In the genomic region with DNA sequence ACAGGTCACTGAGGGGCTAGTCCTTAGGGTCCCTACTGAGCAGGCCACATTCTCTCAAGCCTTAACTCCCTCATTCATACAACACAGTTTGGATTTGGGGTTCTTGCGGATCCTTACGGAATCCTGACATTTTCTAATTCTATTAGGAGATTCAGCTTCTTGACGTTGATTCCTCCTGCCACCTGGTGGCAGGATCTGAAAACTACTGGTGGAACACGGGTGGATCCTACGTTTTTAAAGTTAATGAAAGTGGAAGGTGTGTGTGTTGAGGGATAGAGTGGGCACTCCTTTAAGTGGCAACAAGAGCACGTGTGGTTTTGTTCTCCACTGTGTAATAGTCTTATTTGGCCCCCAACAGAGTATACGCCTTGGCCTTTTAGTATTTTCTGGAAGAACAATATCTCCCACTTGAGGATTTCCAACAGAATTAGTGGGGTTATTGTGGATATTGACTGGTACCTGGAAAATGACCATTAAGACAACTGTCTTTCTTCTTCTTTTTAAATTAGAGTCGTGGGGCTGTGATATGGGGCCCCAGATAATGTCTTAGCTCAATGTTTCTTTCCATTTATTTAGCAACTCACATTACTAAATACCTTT, we compare ENCODE assay signal across 8 cellular contexts. TPM values are rescaled to one million over a fixed set of nuclear protein-coding genes. Genes with fewer than 3 reads are reported as not detected.
A peak's percentile ranks its signal among the peaks of the same experiment; 100 is the strongest.
DNase-seq lines count a peak whose midpoint lies in the region; TF ChIP-seq lines count a peak whose summit lies in the region.

No MANE protein-coding gene starts in this region.

- H3K9me3 ChIP-seq in Peyer's patch (no peaks in the 10 kb centered on the region), parathyroid adenoma (ENCODE audit: control insufficient read depth, low read length) (no peaks in the 10 kb centered on the region)

- H3K4me3 ChIP-seq in Peyer's patch, result no peak overlapping the region
- no peak overlapping the region for H3K4me3 ChIP-seq in parathyroid adenoma (ENCODE audit: low read depth, low read length)

- no peak overlapping the region for H3K9ac ChIP-seq in parathyroid adenoma

- no peaks in the 10 kb centered on the region for H3K36me3 ChIP-seq in Peyer's patch
- H3K36me3 ChIP-seq in parathyroid adenoma (ENCODE audit: control insufficient read depth, insufficient read depth, low read length), result no peaks in the 10 kb centered on the region

- H2AFZ ChIP-seq in parathyroid adenoma, result peak overlapping the region; percentile 68

- H3K27me3 ChIP-seq in Peyer's patch (no peaks in the 10 kb centered on the region), parathyroid adenoma (ENCODE audit: control insufficient read depth, insufficient read depth, low read length) (no peaks in the 10 kb centered on the region)

- no peak for TF ChIP-seq POLR2A in Peyer's patch (IDR thresholded peaks at IDR 0.05)

- H3K79me2 ChIP-seq in parathyroid adenoma, result no peaks in the 10 kb centered on the region

- TF ChIP-seq CTCF in Peyer's patch (IDR thresholded peaks at IDR 0.05), result peak; percentile 67 to 85 (median 80)
- peak; percentile 61 for TF ChIP-seq CTCF in parathyroid adenoma (IDR thresholded peaks at IDR 0.05)

- peak; percentile 38 to 89 (median 65) for DNase-seq in NCI-H1417 (lab: John Stamatoyannopoulos, UW)
- DNase-seq in NCI-H1417 treated with DMSO at 0.1 percent for 48 hours (lab: John Stamatoyannopoulos, UW), result no peak
- DNase-seq in HPDE6-E6E7 (ENCODE audit: extremely low spot score), result peak; percentile 41
- DNase-seq in Peyer's patch, result peak; percentile 59 to 83 (median 64)
- DNase-seq in activated T-helper 9 cell treated with anti-CD3 and anti-CD28 coated beads, Interleukin-2, amount 50 U/mL, for 16 hours (ENCODE audit: low read depth), result peak; percentile 30
- DNase-seq in foreskin melanocyte, result peak; percentile 35
- no peak for DNase-seq in NCI-H524 treated with DMSO at 0.1 percent for 48 hours (lab: John Stamatoyannopoulos, UW)

- peak overlapping the region; percentile 37 for H3K4me2 ChIP-seq in parathyroid adenoma (ENCODE audit: low read length)

- no peaks in the 10 kb centered on the region for H3K4me1 ChIP-seq in Peyer's patch
- H3K4me1 ChIP-seq in parathyroid adenoma, result no peaks in the 10 kb centered on the region

- no peak overlapping the region for H3K27ac ChIP-seq in Peyer's patch
- no peak overlapping the region for H3K27ac ChIP-seq in parathyroid adenoma

RNA-seq across cellular contexts. Expression of a gene that starts 25.2 kb away (rescaled TPM):
- 10 to 100 TPM in 1 of 4 donors, 1 to 10 TPM in 3; 5.0 to 22.3 (median 7.4) TPM for total RNA-seq in Peyer's patch

Comparison
In these comparisons a context has a peak if more than half of its experiments do, and no peak if none do; other contexts are left out.
1. DNase-seq: peak in NCI-H1417 (3 of 3), HPDE6-E6E7 (single experiment), Peyer's patch (3 of 3), activated T-helper 9 cell treated with anti-CD3 and anti-CD28 coated beads, Interleukin-2, amount 50 U/mL, for 16 hours (single experiment) and foreskin melanocyte (single experiment); none in NCI-H1417 treated with DMSO at 0.1 percent for 48 hours (single experiment) and NCI-H524 treated with DMSO at 0.1 percent for 48 hours (single experiment).